9 cellular contexts compared by ENCODE assay signal in the genomic region with DNA sequence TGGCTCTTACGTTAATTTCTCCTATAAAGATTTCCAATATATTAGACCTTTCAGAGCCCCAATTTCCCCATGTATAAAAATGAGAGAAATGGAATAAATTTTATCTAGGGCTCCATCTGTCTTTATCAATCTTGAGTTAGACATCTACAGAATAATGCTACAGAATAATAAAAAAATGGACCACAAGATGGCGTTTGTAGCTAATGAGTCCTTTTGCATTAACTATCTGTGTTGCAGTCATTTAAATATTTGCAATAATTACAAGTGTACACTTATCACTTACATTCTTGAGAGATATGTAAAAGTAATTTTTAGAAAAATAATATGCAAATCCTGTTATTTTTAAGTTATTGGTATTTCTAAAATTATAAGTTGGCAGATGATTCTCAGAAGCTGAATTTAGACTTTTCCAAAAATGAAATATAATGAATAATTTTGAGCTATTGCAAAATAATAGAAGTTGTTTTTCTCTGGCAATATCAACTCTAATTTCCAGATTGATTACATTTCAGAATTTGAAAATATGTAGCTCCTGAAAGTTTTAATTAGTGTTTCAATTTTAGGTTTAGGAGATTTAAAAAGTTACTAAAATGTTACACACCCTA.
DNase-seq lines count a peak whose midpoint lies in the region; ATAC-seq and TF ChIP-seq lines count a peak whose summit lies in the region.
"Had no signal": no experiment of that assay in that cellular context is flagged by ENCODE, and none has a peak within 500 bp of the region (broad histone marks: within the 10 kb centered on the region; RNA-seq: fewer than 3 reads in every experiment).

No MANE protein-coding gene starts in this region.

- H3K27ac ChIP-seq in cardiac muscle cell (no peak overlapping the region), spleen (no peak overlapping the region)

- WGBS in spleen, 5 donors: 47 to 50% (median 47%) methylated on average over 2 of the region's 2 CpGs

- peaks cover 7% of the 10 kb centered on the region for H3K27me3 Mint-ChIP-seq in T-helper 2 cell treated with Interferon-gamma antibody and Interleukin-4, amounts not matched to agents 5 μg/mL and 100 μg/mL, for 36 hours (ENCODE audit: low read depth)
- H3K27me3 Mint-ChIP-seq: activated B cell treated with CpG ODN at 0.5 μM for 24 hours had no signal

- no peaks in the 10 kb centered on the region for H3K36me3 ChIP-seq in cardiac muscle cell
- H3K36me3 ChIP-seq in spleen: no peaks in the 10 kb centered on the region

- DNase-seq in cardiac muscle cell (ENCODE audit: low read depth in 1 of 2, low spot score in 1 of 2): peak in 1 of 2 donors; percentile 17
- no peak for DNase-seq in Right ventricle myocardium superior
- peak; percentile 20 for DNase-seq in NB4 (ENCODE audit: low read depth)
- peak; percentile 46 for DNase-seq in dermis blood vessel endothelial cell
- DNase-seq in spleen: no peak
- no peak for DNase-seq in C1 segment of cervical spinal cord (lab: John Stamatoyannopoulos, UW)
- no peak for DNase-seq in T-helper 2 cell treated with Interferon-gamma antibody and Interleukin-4, amounts not matched to agents 5 μg/mL and 100 μg/mL, for 36 hours (ENCODE audit: low spot score)
- DNase-seq: activated B cell treated with CpG ODN at 0.5 μM for 24 hours had no signal

- H3K4me1 Mint-ChIP-seq in T-helper 2 cell treated with Interferon-gamma antibody and Interleukin-4, amounts not matched to agents 5 μg/mL and 100 μg/mL, for 36 hours (ENCODE audit: low read depth): no peaks in the 10 kb centered on the region
- H3K4me1 Mint-ChIP-seq: activated B cell treated with CpG ODN at 0.5 μM for 24 hours had no signal

- H3K4me1 ChIP-seq in cardiac muscle cell (ENCODE audit: low read depth): no peaks in the 10 kb centered on the region
- H3K4me1 ChIP-seq in spleen: no peaks in the 10 kb centered on the region

- H3K27ac Mint-ChIP-seq in T-helper 2 cell treated with Interferon-gamma antibody and Interleukin-4, amounts not matched to agents 5 μg/mL and 100 μg/mL, for 36 hours: no peak overlapping the region
- H3K27ac Mint-ChIP-seq: activated B cell treated with CpG ODN at 0.5 μM for 24 hours had no signal

- H3K27me3 ChIP-seq in cardiac muscle cell (no peaks in the 10 kb centered on the region), spleen (replicated peaks in 1 of 7) (no peaks in the 10 kb centered on the region)

- peak; percentile 45 for TF ChIP-seq CTCF in cardiac muscle cell (IDR thresholded peaks at IDR 0.05; ENCODE audit: low read depth, low read length)
- peak; percentile 12 for TF ChIP-seq CTCF in NB4 (IDR thresholded peaks at IDR 0.05; ENCODE audit: low read depth, low read length)
- TF ChIP-seq CTCF in spleen (IDR thresholded peaks at IDR 0.05 in 8 of 11, conservative IDR thresholded peaks at IDR 0.05 in 3 of 11): peak in 7 of 11 experiments; percentile 6 to 44 (median 23)

- H3K9me3 Mint-ChIP-seq in T-helper 2 cell treated with Interferon-gamma antibody and Interleukin-4, amounts not matched to agents 5 μg/mL and 100 μg/mL, for 36 hours: no peaks in the 10 kb centered on the region
- H3K9me3 Mint-ChIP-seq: activated B cell treated with CpG ODN at 0.5 μM for 24 hours had no signal

- ATAC-seq in Right ventricle myocardium superior (ENCODE audit: poor library complexity) (no peak), GM19035 (IDR thresholded peaks at IDR 0.05; ENCODE audit: unreplicated experiment) (no peak)

- intact Hi-C loops in Right ventricle myocardium superior (cut with DNase I) (no loop called here), spleen (cut with DNase I; ENCODE audit: low total_unique reads) (no loop called here)

- H3K4me3 Mint-ChIP-seq in T-helper 2 cell treated with Interferon-gamma antibody and Interleukin-4, amounts not matched to agents 5 μg/mL and 100 μg/mL, for 36 hours: no peak overlapping the region
- H3K4me3 Mint-ChIP-seq: activated B cell treated with CpG ODN at 0.5 μM for 24 hours had no signal

- H3K4me3 ChIP-seq in cardiac muscle cell: no peak overlapping the region
- H3K4me3 ChIP-seq in NB4 (ENCODE audit: low read depth, low read length): no peak overlapping the region
- no peak overlapping the region for H3K4me3 ChIP-seq in spleen

- TF ChIP-seq POLR2A in NB4 (IDR thresholded peaks at IDR 0.05; ENCODE audit: extremely low read depth, insufficient read length) (no peak), spleen (IDR thresholded peaks at IDR 0.05) (no peak)

- H3K36me3 Mint-ChIP-seq in T-helper 2 cell treated with Interferon-gamma antibody and Interleukin-4, amounts not matched to agents 5 μg/mL and 100 μg/mL, for 36 hours (ENCODE audit: low read depth): no peaks in the 10 kb centered on the region

- H3K9me3 ChIP-seq in cardiac muscle cell (ENCODE audit: low read depth) (no peaks in the 10 kb centered on the region), spleen (no peaks in the 10 kb centered on the region)

Comparison
In these comparisons a context has a peak if more than half of its experiments do, and no peak if none do; other contexts are left out.
1. DNase-seq: peak in NB4 (single experiment) and dermis blood vessel endothelial cell (single experiment); none in Right ventricle myocardium superior (single experiment), spleen (single experiment), C1 segment of cervical spinal cord (0 of 14) and T-helper 2 cell treated with Interferon-gamma antibody and Interleukin-4, amounts not matched to agents 5 μg/mL and 100 μg/mL, for 36 hours (single experiment).
2. Peak in every context shown above with its lines, with median percentiles within 50 percentile points of each other: CTCF ChIP-seq.